1 cellular context compared by ENCODE assay signal in genomic region chr6:36505744-36506534, GRCh38.
A peak's percentile ranks its signal among the peaks of the same experiment; 100 is the strongest.
TF ChIP-seq lines count a peak whose summit lies in the region.

No MANE protein-coding gene starts in this region.

TF ChIP-seq in HepG2, 621 proteins besides CTCF, POLR2A, EP300 and RAD21:
- TF ChIP-seq MAFF (IDR thresholded peaks at IDR 0.05; ENCODE audit: low read depth, low read length) (peak; percentile 96), MAFK (conservative IDR thresholded peaks at IDR 0.05 in 1 of 2, IDR thresholded peaks at IDR 0.05 in 1 of 2; ENCODE audit: low read length in 2 of 2) (peak; percentile 95 to 97), MNT (IDR thresholded peaks at IDR 0.05) (no peak)
